Comparison of ENCODE assay signal across 8 cellular contexts in genomic region chr3:143974181-143974876, GRCh38. TPM values are rescaled to one million over a fixed set of nuclear protein-coding genes. Genes with fewer than 3 reads are reported as not detected.
DNase-seq lines count a peak whose midpoint lies in the region; ATAC-seq and TF ChIP-seq lines count a peak whose summit lies in the region.

No MANE protein-coding gene starts in this region.

- H3K4me1 ChIP-seq in upper lobe of right lung: peaks cover 37% of the 10 kb centered on the region

- peaks cover 45% of the 10 kb centered on the region for H3K4me1 Mint-ChIP-seq in activated naive CD4-positive, alpha-beta T cell treated with anti-CD3 and anti-CD28 coated beads, Interleukin-2, amount 10 ng/mL, durations not matched to agents 7 days and 5 days
- H3K4me1 Mint-ChIP-seq in memory B cell: peaks cover 37% of the 10 kb centered on the region

- H3K27ac Mint-ChIP-seq in activated naive CD4-positive, alpha-beta T cell treated with anti-CD3 and anti-CD28 coated beads, Interleukin-2, amount 10 ng/mL, durations not matched to agents 7 days and 5 days: peak overlapping the region; percentile 97
- H3K27ac Mint-ChIP-seq in activated naive CD4-positive, alpha-beta T cell treated with anti-CD3 and anti-CD28 coated beads, Interleukin-2, amount 50 U/mL, for 72 hours: peak overlapping the region in 1 of 2 donors; percentile 92
- H3K27ac Mint-ChIP-seq in memory B cell: peak overlapping the region; percentile 94

- TF ChIP-seq CTCF in astrocyte of the cerebellum (IDR thresholded peaks at IDR 0.05; ENCODE audit: low read depth, low read length, missing control alignments) (no peak), upper lobe of right lung (IDR thresholded peaks at IDR 0.05) (no peak)

- no peaks in the 10 kb centered on the region for H3K36me3 ChIP-seq in upper lobe of right lung

- H3K27ac ChIP-seq in upper lobe of right lung: peak overlapping the region; percentile 97

- in situ Hi-C loops in astrocyte of the cerebellum (cut with HindIII; ENCODE audit: low sequenced_read_pairs): no loop called here

- intact Hi-C loops in upper lobe of right lung (cut with DNase I): no loop called here

- ATAC-seq in activated naive CD4-positive, alpha-beta T cell treated with anti-CD3 and anti-CD28 coated beads, Interleukin-2, amount 50 U/mL, for 72 hours: no peak
- ATAC-seq in memory B cell (ENCODE audit: low read depth) (no peak), upper lobe of right lung (no peak)

- no peak for DNase-seq in activated naive CD4-positive, alpha-beta T cell treated with anti-CD3 and anti-CD28 coated beads, Interleukin-2, amount 10 ng/mL, durations not matched to agents 7 days and 5 days
- DNase-seq in activated naive CD4-positive, alpha-beta T cell treated with anti-CD3 and anti-CD28 coated beads, Interleukin-2, amount 50 U/mL, for 72 hours (ENCODE audit: low spot score in 2 of 2): no peak
- no peak for DNase-seq in astrocyte of the cerebellum (ENCODE audit: low read depth)
- no peak for DNase-seq in memory B cell (ENCODE audit: low spot score in 2 of 2)
- DNase-seq in upper lobe of right lung: no peak
- DNase-seq in foreskin melanocyte: no peak
- no peak for DNase-seq in NCI-H2107 treated with DMSO at 0.1 percent for 48 hours (lab: John Stamatoyannopoulos, UW; ENCODE audit: unreplicated experiment)
- no peak for DNase-seq in SKM-1 treated with dmso at 0.1 percent for 144 hours (lab: John Stamatoyannopoulos, UW; ENCODE audit: unreplicated experiment)

- CTCF ChIA-PET in activated naive CD4-positive, alpha-beta T cell treated with anti-CD3 and anti-CD28 coated beads, Interleukin-2, amount 10 ng/mL, durations not matched to agents 7 days and 5 days (lab: Charles Lee): interaction anchor here (0.7 to 1.8 kb wide), 3 partner anchors 11 to 1794 kb away, joined by 3 to 7 read pairs (median 6); no protein-coding TSS in a partner anchor

- H3K27me3 ChIP-seq in upper lobe of right lung: no peaks in the 10 kb centered on the region

- peaks cover 3% of the 10 kb centered on the region for H3K36me3 Mint-ChIP-seq in activated naive CD4-positive, alpha-beta T cell treated with anti-CD3 and anti-CD28 coated beads, Interleukin-2, amount 10 ng/mL, durations not matched to agents 7 days and 5 days
- H3K36me3 Mint-ChIP-seq in activated naive CD4-positive, alpha-beta T cell treated with anti-CD3 and anti-CD28 coated beads, Interleukin-2, amount 50 U/mL, for 72 hours: peaks cover 0 to 8% of the 10 kb centered on the region in 2 donors
- no peaks in the 10 kb centered on the region for H3K36me3 Mint-ChIP-seq in memory B cell

- H3K9me3 ChIP-seq in upper lobe of right lung: no peaks in the 10 kb centered on the region

- no peaks in the 10 kb centered on the region for H3K9me3 Mint-ChIP-seq in activated naive CD4-positive, alpha-beta T cell treated with anti-CD3 and anti-CD28 coated beads, Interleukin-2, amount 10 ng/mL, durations not matched to agents 7 days and 5 days
- H3K9me3 Mint-ChIP-seq in activated naive CD4-positive, alpha-beta T cell treated with anti-CD3 and anti-CD28 coated beads, Interleukin-2, amount 50 U/mL, for 72 hours: no peaks in the 10 kb centered on the region
- no peaks in the 10 kb centered on the region for H3K9me3 Mint-ChIP-seq in memory B cell

- peak overlapping the region; percentile 91 for H3K4me3 Mint-ChIP-seq in activated naive CD4-positive, alpha-beta T cell treated with anti-CD3 and anti-CD28 coated beads, Interleukin-2, amount 10 ng/mL, durations not matched to agents 7 days and 5 days
- peak overlapping the region; percentile 98 for H3K4me3 Mint-ChIP-seq in memory B cell

- H3K27me3 Mint-ChIP-seq in activated naive CD4-positive, alpha-beta T cell treated with anti-CD3 and anti-CD28 coated beads, Interleukin-2, amount 10 ng/mL, durations not matched to agents 7 days and 5 days: peaks cover 5% of the 10 kb centered on the region
- H3K27me3 Mint-ChIP-seq in memory B cell: no peaks in the 10 kb centered on the region

- H3K4me3 ChIP-seq in astrocyte of the cerebellum (ENCODE audit: low read depth, low read length) (peak overlapping the region; percentile 94), upper lobe of right lung (peak overlapping the region; percentile 94)

RNA-seq across cellular contexts. Expression of gene DIPK2A, which starts 2.7 kb away (rescaled TPM):
- total RNA-seq in activated naive CD4-positive, alpha-beta T cell treated with anti-CD3 and anti-CD28 coated beads, Interleukin-2, amount 50 U/mL, for 72 hours: 10 to 100 TPM in 1 of 2 donors, 1 to 10 TPM in 1; 7.8 to 19.8 TPM
- 24.4 TPM for total RNA-seq in upper lobe of right lung
